In genomic region chr15:61128343-61128742, GRCh38 we compare ENCODE assay signal across 8 cellular contexts.
"Had no signal": no experiment of that assay in that cellular context is flagged by ENCODE, and none has a peak within 500 bp of the region (broad histone marks: within the 10 kb centered on the region; RNA-seq: fewer than 3 reads in every experiment).

No MANE protein-coding gene starts in this region.

- ATAC-seq: GM23338, K562 had no signal

- FAIRE-seq: H1, H54, HTR-8/SVneo, K562 had no signal

- H3K4me2 ChIP-seq: GM23338 had no signal

- H3K4me3 ChIP-seq: GM23338, K562 had no signal

- H2AFZ ChIP-seq: GM23338 had no signal

- DNase-seq: H9, HCEC 1CT, IMR-90 had no signal
